In genomic region chr6:159267165-159267564, GRCh38 we compare ENCODE assay signal across 11 cellular contexts.
DNase-seq lines count a peak whose midpoint lies in the region; ATAC-seq and TF ChIP-seq lines count a peak whose summit lies in the region.
"Had no signal": no experiment of that assay in that cellular context is flagged by ENCODE, and none has a peak within 500 bp of the region (broad histone marks: within the 10 kb centered on the region; RNA-seq: fewer than 3 reads in every experiment).

No MANE protein-coding gene starts in this region.

- no peaks in the 10 kb centered on the region for H3K36me3 Mint-ChIP-seq in T-helper 17 cell (ENCODE audit: low read depth)

- H3K36me3 ChIP-seq in DND-41 (ENCODE audit: insufficient read depth, low read length), result no peaks in the 10 kb centered on the region
- H3K36me3 ChIP-seq in upper lobe of right lung, result no peaks in the 10 kb centered on the region

- H3K27me3 ChIP-seq in DND-41 (ENCODE audit: insufficient read depth, low read length, poor library complexity), result no peaks in the 10 kb centered on the region
- H3K27me3 ChIP-seq in upper lobe of right lung, result no peaks in the 10 kb centered on the region

- H3K4me2 ChIP-seq in DND-41 (ENCODE audit: insufficient read depth, low read length), result no peak overlapping the region
- H3K4me2 ChIP-seq: smooth muscle cell had no signal

- ATAC-seq in DND-41 (ENCODE audit: insufficient read depth, low read depth) (peak; percentile 64; the same call in 2 of the 3 replicates), upper lobe of right lung (no peak), T-helper 17 cell (no peak)

- DNase-seq in DND-41, result peak; percentile 52
- DNase-seq in HT-29 (ENCODE audit: low spot score), result peak; percentile 21
- peak; percentile 13 to 14 for DNase-seq in activated CD4-positive, alpha-beta T cell treated with anti-CD3 and anti-CD28 coated beads, Interleukin-2, amount 50 U/mL, for 48 hours
- DNase-seq in iPS-NIHi7 (ENCODE audit: extremely low spot score), result peak; percentile 68
- no peak for DNase-seq in upper lobe of right lung
- DNase-seq in T-helper 17 cell, result no peak
- DNase-seq in NCI-H2029 treated with DMSO at 0.1 percent for 48 hours (lab: John Stamatoyannopoulos, UW), result no peak
- no peak for DNase-seq in dedifferentiated amniotic fluid mesenchymal stem cell (ENCODE audit: extremely low spot score)
- DNase-seq: activated T-cell treated with anti-CD3 and anti-CD28 coated beads, Interleukin-2, amount 50 U/mL, for 1 hour had no signal

- H3K4me1 ChIP-seq in DND-41 (ENCODE audit: insufficient read depth, low read length), result no peaks in the 10 kb centered on the region
- no peaks in the 10 kb centered on the region for H3K4me1 ChIP-seq in upper lobe of right lung
- H3K4me1 ChIP-seq: Caco-2 had no signal

- no peaks in the 10 kb centered on the region for H4K20me1 ChIP-seq in DND-41 (ENCODE audit: insufficient read depth, low read length)

- TF ChIP-seq CTCF in DND-41 (IDR thresholded peaks at IDR 0.05; ENCODE audit: borderline replicate concordance, extremely low read depth, low read length, poor library complexity, severe bottlenecking), result no peak
- no peak for TF ChIP-seq CTCF in upper lobe of right lung (IDR thresholded peaks at IDR 0.05)

- H3K4me1 Mint-ChIP-seq in T-helper 17 cell, result no peaks in the 10 kb centered on the region

- no peak overlapping the region for H3K27ac Mint-ChIP-seq in T-helper 17 cell

- no peak overlapping the region for H3K9ac ChIP-seq in DND-41 (ENCODE audit: low read depth, low read length)

- H3K79me2 ChIP-seq in DND-41 (ENCODE audit: insufficient read depth, low read length), result no peaks in the 10 kb centered on the region

- H2AFZ ChIP-seq in DND-41 (ENCODE audit: low read depth, low read length), result no peak overlapping the region

- peaks cover 7% of the 10 kb centered on the region for H3K27me3 Mint-ChIP-seq in T-helper 17 cell

- intact Hi-C loops in upper lobe of right lung (cut with DNase I), result no loop called here

- H3K4me3 Mint-ChIP-seq in T-helper 17 cell, result no peak overlapping the region

- H3K9me3 ChIP-seq in DND-41 (ENCODE audit: insufficient read depth, low read length, severe bottlenecking) (no peaks in the 10 kb centered on the region), upper lobe of right lung (no peaks in the 10 kb centered on the region), T-helper 17 cell (ENCODE audit: control insufficient read depth, low read length, poor library complexity, severe bottlenecking) (no peaks in the 10 kb centered on the region)
- H3K9me3 ChIP-seq: Caco-2 had no signal

- H3K27ac ChIP-seq in DND-41 (ENCODE audit: low read length), result no peak overlapping the region
- no peak overlapping the region for H3K27ac ChIP-seq in upper lobe of right lung

- H3K4me3 ChIP-seq in DND-41 (ENCODE audit: low read depth in 1 of 2, low read length in 2 of 2) (no peak overlapping the region), upper lobe of right lung (no peak overlapping the region)
- H3K4me3 ChIP-seq: smooth muscle cell had no signal

Comparison
In these comparisons a context has a peak if more than half of its experiments do, and no peak if none do; other contexts are left out.
1. DNase-seq: peak in DND-41 (single experiment), HT-29 (single experiment), activated CD4-positive, alpha-beta T cell treated with anti-CD3 and anti-CD28 coated beads, Interleukin-2, amount 50 U/mL, for 48 hours (2 of 2) and iPS-NIHi7 (single experiment); none in upper lobe of right lung (single experiment), T-helper 17 cell (0 of 3), NCI-H2029 treated with DMSO at 0.1 percent for 48 hours (single experiment) and dedifferentiated amniotic fluid mesenchymal stem cell (single experiment).